Comparison of ENCODE assay signal across 1 cellular context in the genomic region with DNA sequence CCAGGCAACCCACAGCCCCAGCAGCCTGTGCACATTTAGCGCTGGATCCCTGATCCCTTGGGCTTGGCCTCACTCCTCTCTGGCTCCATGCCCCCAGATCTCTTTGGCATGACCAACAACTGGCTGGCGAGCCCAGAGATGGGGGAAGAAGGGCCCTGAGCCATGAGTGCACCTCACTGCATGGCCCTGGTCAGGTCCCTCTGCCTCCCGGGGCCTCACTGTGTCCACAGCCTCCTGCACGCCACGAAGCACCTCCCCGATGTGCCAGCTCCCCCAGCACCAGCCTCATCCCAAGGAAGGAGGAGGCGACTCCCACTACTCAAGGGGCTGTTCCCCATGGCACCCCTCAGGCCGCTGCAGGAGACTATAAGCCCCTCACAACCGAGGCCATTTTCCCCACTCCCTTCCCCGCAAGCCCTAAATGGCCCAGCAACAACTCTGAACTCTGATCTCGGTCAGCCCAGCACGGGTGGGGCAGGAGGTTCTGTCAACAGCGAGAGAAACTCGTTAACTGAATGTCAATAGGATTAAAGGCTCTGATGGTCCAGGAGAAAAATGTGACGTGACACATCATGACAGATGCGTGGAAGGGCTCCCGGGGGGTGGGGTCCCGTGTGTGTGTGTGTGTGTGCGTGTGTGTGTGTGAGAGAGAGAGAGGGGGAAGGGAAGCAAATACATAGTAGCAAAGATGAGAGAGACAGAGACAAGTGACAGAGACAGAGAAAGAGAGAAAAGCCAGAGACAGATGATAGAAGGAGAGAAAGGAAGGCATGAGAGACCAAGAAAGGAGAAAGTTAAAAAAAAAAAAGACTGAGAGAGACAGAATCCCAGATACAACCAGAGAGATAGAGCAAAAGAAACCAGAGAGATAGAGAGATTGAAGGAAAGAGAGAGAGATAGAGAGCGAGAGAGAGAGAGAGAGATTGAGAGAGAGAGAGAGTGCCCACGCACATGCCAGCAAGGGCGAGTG.
TF ChIP-seq lines count a peak whose summit lies in the region.

No MANE protein-coding gene starts in this region.

TF ChIP-seq in SK-N-SH, 30 proteins besides CTCF, POLR2A, EP300 and RAD21:
- TF ChIP-seq RXRA (IDR thresholded peaks at IDR 0.05; ENCODE audit: borderline replicate concordance, low read depth) (no peak), MAX (IDR thresholded peaks at IDR 0.05; ENCODE audit: low read depth) (no peak), NRF1 (IDR thresholded peaks at IDR 0.05; ENCODE audit: low read depth, low read length) (no peak)
